In genomic region chr1:228463559-228464455, GRCh38 we compare ENCODE assay signal across 8 cellular contexts. TPM values are rescaled to one million over a fixed set of nuclear protein-coding genes. Genes with fewer than 3 reads are reported as not detected.
DNase-seq lines count a peak whose midpoint lies in the region; ATAC-seq and TF ChIP-seq lines count a peak whose summit lies in the region.

No MANE protein-coding gene starts in this region.

- H3K4me1 Mint-ChIP-seq in endothelial cell (ENCODE audit: unreplicated experiment) = peaks cover 13% of the 10 kb centered on the region

- peak overlapping the region; percentile 76 for H3K4me3 Mint-ChIP-seq in endothelial cell (ENCODE audit: unreplicated experiment)

- no peaks in the 10 kb centered on the region for H3K9me3 Mint-ChIP-seq in endothelial cell (ENCODE audit: unreplicated experiment)

- DNase-seq in EL = peak; percentile 34
- DNase-seq in M059J (ENCODE audit: low read depth) = peak; percentile 29
- DNase-seq in activated CD4-positive, alpha-beta T cell treated with anti-CD3 and anti-CD28 coated beads for 1 hour = peak; percentile 16
- peak; percentile 31 for DNase-seq in endothelial cell (ENCODE audit: low spot score)
- DNase-seq in omental fat pad (ENCODE audit: low spot score) = no peak
- DNase-seq in NCI-H226 = no peak
- no peak for DNase-seq in AG08396 (ENCODE audit: low spot score)

- peaks cover 20% of the 10 kb centered on the region for H3K27me3 Mint-ChIP-seq in endothelial cell (ENCODE audit: unreplicated experiment)

- TF ChIP-seq CTCF in endothelial cell (IDR thresholded peaks at IDR 0.05; ENCODE audit: unreplicated experiment) (peak; percentile 27), omental fat pad (IDR thresholded peaks at IDR 0.05) (no peak)

- H3K36me3 Mint-ChIP-seq in endothelial cell (ENCODE audit: low read depth, unreplicated experiment) = peaks cover 6% of the 10 kb centered on the region

- H3K27ac Mint-ChIP-seq in endothelial cell (ENCODE audit: unreplicated experiment) = no peak overlapping the region

- ATAC-seq in GM21447 (IDR thresholded peaks at IDR 0.05; ENCODE audit: unreplicated experiment) (peak; percentile 59), omental fat pad (ENCODE audit: low FRiP score) (peak; percentile 46)

RNA-seq across cellular contexts. Expression of gene RNF187, which starts 23.4 kb away (rescaled TPM):
- 38.4 and 49.7 TPM in 2 replicates for total RNA-seq in M059J (2014; rRNA removed; shearing (Covaris generic))
- 153 TPM for total RNA-seq in endothelial cell (ENCODE audit: unreplicated experiment)
- 10 to 100 TPM; 20.8 to 26.5 (median 23.5) TPM for total RNA-seq in omental fat pad

RNA-seq across cellular contexts. Expression of gene TRIM17, which starts 47.1 kb away (rescaled TPM):
- not detected in 2 replicates for total RNA-seq in M059J (2014; rRNA removed; shearing (Covaris generic))
- total RNA-seq in endothelial cell (ENCODE audit: unreplicated experiment) (2.3 TPM), omental fat pad (1 to 10 TPM in 2 of 4 donors, under 1 TPM in 1, not detected in 1; 0.96 to 3.3 (median 1.7) TPM)

RNA-seq across cellular contexts. Expression of gene TRIM11, which starts 57.2 kb away (rescaled TPM):
- total RNA-seq in M059J (2014; rRNA removed; shearing (Covaris generic)) = 12.1 and 24.0 TPM in 2 replicates
- total RNA-seq in endothelial cell (ENCODE audit: unreplicated experiment) (39.9 TPM), omental fat pad (10 to 100 TPM; 11.3 to 23.5 (median 15.8) TPM)

Comparison
In these comparisons a context has a peak if more than half of its experiments do, and no peak if none do; other contexts are left out.
1. DNase-seq: peak in EL (single experiment), M059J (single experiment), activated CD4-positive, alpha-beta T cell treated with anti-CD3 and anti-CD28 coated beads for 1 hour (single experiment) and endothelial cell (single experiment); none in omental fat pad (single experiment), NCI-H226 (single experiment) and AG08396 (single experiment).